1 cellular context compared by ENCODE assay signal in the genomic region with DNA sequence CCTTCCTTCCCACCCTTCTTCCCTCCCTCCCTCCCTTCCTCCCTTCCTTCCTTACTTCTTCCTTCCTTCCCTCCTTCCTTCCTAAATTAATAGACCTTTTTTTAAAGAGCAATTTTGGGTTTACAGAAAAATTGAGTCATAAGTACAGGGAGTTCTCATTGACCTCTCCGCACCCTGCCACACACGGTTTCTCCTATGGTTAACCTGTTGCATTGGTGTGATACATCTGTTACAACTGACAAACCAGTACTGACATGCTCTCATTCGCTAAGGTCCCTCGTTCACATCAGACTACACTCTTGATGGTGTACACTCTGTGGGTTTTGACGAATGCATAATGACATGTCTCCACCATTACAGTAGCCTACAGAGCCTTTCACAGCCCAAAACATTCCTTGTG.
TF ChIP-seq lines count a peak whose summit lies in the region.

No MANE protein-coding gene starts in this region.

TF ChIP-seq in HepG2, 621 proteins besides CTCF, POLR2A, EP300 and RAD21:
- TF ChIP-seq PCBP2 (optimal IDR thresholded peaks at IDR 0.05; ENCODE audit: low read depth, low read length, poor library complexity, severe bottlenecking) (peak; percentile 16), HHEX (CRISPR knock-in tag; IDR thresholded peaks at IDR 0.05) (no peak), ZNF276 (CRISPR knock-in tag; IDR thresholded peaks at IDR 0.05; ENCODE audit: low read depth) (no peak), ZBTB7B (CRISPR knock-in tag; IDR thresholded peaks at IDR 0.05) (no peak), ZNF33B (CRISPR knock-in tag; IDR thresholded peaks at IDR 0.05) (no peak), ZNF788 (CRISPR knock-in tag; IDR thresholded peaks at IDR 0.05; ENCODE audit: borderline replicate concordance) (no peak), HNF4A (CRISPR knock-in tag; IDR thresholded peaks at IDR 0.05) (no peak), NR2F6 (IDR thresholded peaks at IDR 0.05) (no peak), NR2F6 (CRISPR knock-in tag; IDR thresholded peaks at IDR 0.05) (no peak), ZSCAN31 (CRISPR knock-in tag; IDR thresholded peaks at IDR 0.05; ENCODE audit: low read depth) (no peak), POLR2AphosphoS2 (IDR thresholded peaks at IDR 0.05; ENCODE audit: low read depth, low read length) (0 out of 2 replicates have a peak, but pooled peaks have one; percentile 17), GMEB1 (CRISPR knock-in tag; IDR thresholded peaks at IDR 0.05; ENCODE audit: borderline replicate concordance) (no peak), ZNF205 (CRISPR knock-in tag; IDR thresholded peaks at IDR 0.05) (no peak), ZFYVE20 (CRISPR knock-in tag; IDR thresholded peaks at IDR 0.05; ENCODE audit: borderline replicate concordance, low read depth) (no peak), ZBTB37 (CRISPR knock-in tag; IDR thresholded peaks at IDR 0.05) (no peak)
- TF ChIP-seq, protein P1, sequence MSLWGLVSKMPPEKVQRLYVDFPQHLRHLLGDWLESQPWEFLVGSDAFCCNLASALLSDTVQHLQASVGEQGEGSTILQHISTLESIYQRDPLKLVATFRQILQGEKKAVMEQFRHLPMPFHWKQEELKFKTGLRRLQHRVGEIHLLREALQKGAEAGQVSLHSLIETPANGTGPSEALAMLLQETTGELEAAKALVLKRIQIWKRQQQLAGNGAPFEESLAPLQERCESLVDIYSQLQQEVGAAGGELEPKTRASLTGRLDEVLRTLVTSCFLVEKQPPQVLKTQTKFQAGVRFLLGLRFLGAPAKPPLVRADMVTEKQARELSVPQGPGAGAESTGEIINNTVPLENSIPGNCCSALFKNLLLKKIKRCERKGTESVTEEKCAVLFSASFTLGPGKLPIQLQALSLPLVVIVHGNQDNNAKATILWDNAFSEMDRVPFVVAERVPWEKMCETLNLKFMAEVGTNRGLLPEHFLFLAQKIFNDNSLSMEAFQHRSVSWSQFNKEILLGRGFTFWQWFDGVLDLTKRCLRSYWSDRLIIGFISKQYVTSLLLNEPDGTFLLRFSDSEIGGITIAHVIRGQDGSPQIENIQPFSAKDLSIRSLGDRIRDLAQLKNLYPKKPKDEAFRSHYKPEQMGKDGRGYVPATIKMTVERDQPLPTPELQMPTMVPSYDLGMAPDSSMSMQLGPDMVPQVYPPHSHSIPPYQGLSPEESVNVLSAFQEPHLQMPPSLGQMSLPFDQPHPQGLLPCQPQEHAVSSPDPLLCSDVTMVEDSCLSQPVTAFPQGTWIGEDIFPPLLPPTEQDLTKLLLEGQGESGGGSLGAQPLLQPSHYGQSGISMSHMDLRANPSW (CRISPR knock-in tag; IDR thresholded peaks at IDR 0.05; ENCODE audit: borderline replicate concordance), result no peak
